In the genomic region with DNA sequence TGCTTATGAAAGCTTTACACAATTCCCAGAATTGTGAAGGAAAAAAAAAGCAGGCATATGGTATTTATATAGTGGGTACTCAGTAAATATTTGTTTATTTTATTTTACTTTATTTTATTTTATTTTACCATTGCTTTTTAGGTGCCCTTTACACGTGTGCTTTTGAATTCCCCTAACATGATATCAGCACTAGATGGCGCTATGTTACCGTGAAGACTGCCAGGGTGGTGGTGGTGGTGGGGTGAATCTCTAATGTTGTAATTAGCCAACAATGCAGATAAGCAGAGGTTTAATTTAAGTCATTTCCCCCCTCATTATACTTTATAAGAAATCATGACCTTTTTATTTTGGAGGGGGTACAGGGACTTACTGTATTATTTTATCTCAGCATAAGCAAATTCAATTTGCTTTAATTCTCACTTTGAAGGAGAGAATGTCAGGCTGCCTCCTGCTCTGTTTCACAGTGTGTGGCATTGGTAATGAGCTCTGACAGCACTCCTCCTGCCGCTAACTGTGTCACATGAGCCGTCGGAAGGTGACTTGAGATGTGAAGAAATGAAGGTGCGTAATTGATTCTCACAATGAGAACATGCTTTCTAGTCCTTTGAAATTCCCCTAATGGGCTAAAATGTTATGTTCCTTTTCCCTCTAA, we compare ENCODE assay signal across 8 cellular contexts.
DNase-seq lines count a peak whose midpoint lies in the region; ATAC-seq and TF ChIP-seq lines count a peak whose summit lies in the region.

No MANE protein-coding gene starts in this region.

- intact Hi-C loops in adrenal gland (cut with DNase I) (no loop called here), stomach (cut with DNase I; ENCODE audit: low total_unique reads) (no loop called here)

- 28 to 41% (median 33%) methylated on average over 7 of the region's 7 CpGs for WGBS in adrenal gland, 4 donors
- WGBS in stomach, 5 donors: 27 to 34% (median 31%) methylated on average over 7 of the region's 7 CpGs

- H3K9me3 ChIP-seq in adrenal gland (replicated peaks in 1 of 3): no peaks in the 10 kb centered on the region
- no peaks in the 10 kb centered on the region for H3K9me3 ChIP-seq in stomach

- H3K4me1 ChIP-seq in adrenal gland (replicated peaks in 1 of 2) (no peaks in the 10 kb centered on the region), stomach (no peaks in the 10 kb centered on the region)

- TF ChIP-seq POLR2A in adrenal gland (IDR thresholded peaks at IDR 0.05) (no peak), stomach (IDR thresholded peaks at IDR 0.05) (no peak)

- H3K27me3 ChIP-seq in adrenal gland (no peaks in the 10 kb centered on the region), stomach (peaks cover 0 to 6% (median 0%) of the 10 kb centered on the region in 3 donors)

- no peak for TF ChIP-seq EP300 in stomach (IDR thresholded peaks at IDR 0.05)

- DNase-seq in stimulated activated CD4-positive, alpha-beta T cell treated with anti-CD3 and anti-CD28 coated beads, Interleukin-15, amount 100 ng/mL, for 24 hours: peak; percentile 15
- no peak for DNase-seq in stimulated activated CD4-positive, alpha-beta T cell treated with anti-CD3 and anti-CD28 coated beads, Interleukin-4, amount 100 ng/mL, for 24 hours
- DNase-seq in NCI-H2196 treated with DMSO at 0.1 percent for 48 hours (lab: John Stamatoyannopoulos, UW; ENCODE audit: unreplicated experiment) (peak; percentile 2), adrenal gland (peak in 5 of 7 donors; percentile 26 to 39 (median 31)), hippocampal formation (lab: John Stamatoyannopoulos, UW) (peak; percentile 5 to 16), stomach (no peak)

- H3K27ac ChIP-seq in adrenal gland (no peak overlapping the region), stomach (no peak overlapping the region)

- H3K4me3 ChIP-seq in adrenal gland: no peak overlapping the region
- no peak overlapping the region for H3K4me3 ChIP-seq in stomach

- peak; percentile 47 to 76 (median 72) for TF ChIP-seq CTCF in adrenal gland (IDR thresholded peaks at IDR 0.05)
- peak in 5 of 7 experiments; percentile 15 to 54 (median 39) for TF ChIP-seq CTCF in stomach (IDR thresholded peaks at IDR 0.05)

- H3K36me3 ChIP-seq in adrenal gland (replicated peaks in 1 of 2) (no peaks in the 10 kb centered on the region), stomach (no peaks in the 10 kb centered on the region)

- ATAC-seq in HG02642 (IDR thresholded peaks at IDR 0.05; ENCODE audit: poor library complexity, unreplicated experiment) (peak; percentile 52), HG03108 (IDR thresholded peaks at IDR 0.05; ENCODE audit: unreplicated experiment) (no peak)

Comparison
In these comparisons a context has a peak if more than half of its experiments do, and no peak if none do; other contexts are left out.
1. DNase-seq: peak in stimulated activated CD4-positive, alpha-beta T cell treated with anti-CD3 and anti-CD28 coated beads, Interleukin-15, amount 100 ng/mL, for 24 hours (single experiment), NCI-H2196 treated with DMSO at 0.1 percent for 48 hours (single experiment), adrenal gland (5 of 7) and hippocampal formation (2 of 2); none in stimulated activated CD4-positive, alpha-beta T cell treated with anti-CD3 and anti-CD28 coated beads, Interleukin-4, amount 100 ng/mL, for 24 hours (single experiment) and stomach (single experiment).